15 cellular contexts compared by ENCODE assay signal in genomic region chr15:46077220-46077619, GRCh38.
DNase-seq lines count a peak whose midpoint lies in the region; FAIRE-seq and TF ChIP-seq lines count a peak whose summit lies in the region.
"Had no signal": no experiment of that assay in that cellular context is flagged by ENCODE, and none has a peak within 500 bp of the region (broad histone marks: within the 10 kb centered on the region; RNA-seq: fewer than 3 reads in every experiment).

No MANE protein-coding gene starts in this region.

- TF ChIP-seq POLR2A in H1 (IDR thresholded peaks at IDR 0.05; ENCODE audit: control extremely low read depth in 1 of 2, low read depth in 2 of 2, low read length in 2 of 2) = no peak

- H3K18ac ChIP-seq in H1 (ENCODE audit: extremely low read depth, low read length) = no peak overlapping the region
- no peak overlapping the region for H3K18ac ChIP-seq in mesendoderm (ENCODE audit: low read length)

- TF ChIP-seq RAD21 in H1 (IDR thresholded peaks at IDR 0.05 in 1 of 2, conservative IDR thresholded peaks at IDR 0.05 in 1 of 2; ENCODE audit: low read depth in 2 of 2, low read length in 2 of 2) = peak; percentile 42 to 44; a peak in 3 of 4 replicates

- H3K9me3 ChIP-seq in H1 (ENCODE audit: insufficient read depth in 2 of 2, low read depth in 1 of 2, low read length in 1 of 2) = no peaks in the 10 kb centered on the region
- H3K9me3 ChIP-seq: A549, HAP-1 had no signal

- H2BK120ac ChIP-seq in H1 (replicated peaks; ENCODE audit: low read depth, low read length) (no peak overlapping the region), mesendoderm (ENCODE audit: low read depth, low read length) (no peak overlapping the region)

- no peak overlapping the region for H2AK5ac ChIP-seq in H1 (ENCODE audit: low read depth, low read length)
- H2AK5ac ChIP-seq in mesendoderm (ENCODE audit: low read length) = no peak overlapping the region

- H3K9ac ChIP-seq in H1 (replicated peaks in 1 of 4; ENCODE audit: extremely low read depth in 1 of 4, low read depth in 3 of 4, low read length in 3 of 4) (0 out of 7 replicates have a peak overlapping the region, but pooled peaks of 1 of the 4 experiments have one; percentile 40), mesendoderm (ENCODE audit: low read length) (no peak overlapping the region)

- H3K23ac ChIP-seq in H1 (ENCODE audit: insufficient read length) (no peak overlapping the region), mesendoderm (ENCODE audit: low read length) (no peak overlapping the region)

- WGBS in H1 (ENCODE audit: extremely low coverage in 1 of 2, insufficient coverage in 1 of 2, insufficient read length in 1 of 2, insufficient replicate concordance in 2 of 2, low coverage in 1 of 2, low lambda C conversion rate in 2 of 2, missing lambda C conversion rate in 1 of 2), 2 experiments = 94% methylated on average over 2 of the region's 2 CpGs; no CpG with 5 or more reads in 1 of the 2 experiments
- WGBS in mesendoderm (ENCODE audit: extremely low coverage, insufficient coverage, low lambda C conversion rate) = no CpG with 5 or more reads among the region's 2 CpGs

- H3K56ac ChIP-seq in H1 (replicated peaks; ENCODE audit: insufficient read length, low read depth, low read length) (no peak overlapping the region), mesendoderm (ENCODE audit: low read length) (no peak overlapping the region)

- H3K27ac ChIP-seq in H1 (ENCODE audit: low read depth, low read length) (no peak overlapping the region), mesendoderm (ENCODE audit: low read depth, low read length) (no peak overlapping the region)
- H3K27ac ChIP-seq: 22Rv1, A549 had no signal

- H4K91ac ChIP-seq in H1 (replicated peaks; ENCODE audit: insufficient read length, low read length) = no peak overlapping the region

- no peak overlapping the region for H3K4me2 ChIP-seq in H1 (ENCODE audit: insufficient read depth in 1 of 2, low read depth in 2 of 2, low read length in 2 of 2)
- no peak overlapping the region for H3K4me2 ChIP-seq in mesendoderm (ENCODE audit: low read length)
- H3K4me2 ChIP-seq: A549 had no signal

- H4K5ac ChIP-seq in H1 (ENCODE audit: insufficient read length, low read depth, low read length) (no peak overlapping the region), mesendoderm (ENCODE audit: low read length) (no peak overlapping the region)

- FAIRE-seq in H1 (lab: Jason Lieb, UNC) = no peak
- FAIRE-seq: A549, HepG2 had no signal

- H2BK5ac ChIP-seq in H1 (ENCODE audit: low read depth, low read length) (no peak overlapping the region), mesendoderm (ENCODE audit: low read length) (no peak overlapping the region)

- no peak overlapping the region for H3K4ac ChIP-seq in H1 (replicated peaks; ENCODE audit: insufficient read length, low read depth, low read length)
- H3K4ac ChIP-seq in mesendoderm (ENCODE audit: low read depth, low read length) = no peak overlapping the region

- 0 out of 7 replicates have a peak, but pooled peaks cover 0 to 2% (median 0%) of the 10 kb centered on the region in 4 experiments for H3K4me1 ChIP-seq in H1 (replicated peaks in 1 of 4; ENCODE audit: control insufficient read depth in 3 of 4, insufficient read depth in 4 of 4, low read length in 3 of 4)
- no peaks in the 10 kb centered on the region for H3K4me1 ChIP-seq in mesendoderm (ENCODE audit: control insufficient read depth, low read depth, low read length)
- H3K4me1 ChIP-seq: A549, HAP-1 had no signal

- H3K79me1 ChIP-seq in H1 (ENCODE audit: low read depth, low read length) = no peaks in the 10 kb centered on the region
- H3K79me1 ChIP-seq in mesendoderm (ENCODE audit: low read length) = no peaks in the 10 kb centered on the region

- 0 out of 2 replicates have a peak overlapping the region, but pooled peaks have one; percentile 2 for H2AFZ ChIP-seq in H1 (ENCODE audit: low read length)

- H3K36me3 ChIP-seq in H1 (ENCODE audit: control insufficient read depth in 2 of 4, insufficient read depth in 4 of 4, low read length in 3 of 4) = no peaks in the 10 kb centered on the region
- H3K36me3 ChIP-seq in mesendoderm (ENCODE audit: control insufficient read depth, insufficient read depth, low read length) = no peaks in the 10 kb centered on the region
- H3K36me3 ChIP-seq: HAP-1 had no signal

- H4K8ac ChIP-seq in H1 (ENCODE audit: extremely low read depth, insufficient read depth, low read length) (no peak overlapping the region), mesendoderm (ENCODE audit: low read depth, low read length) (no peak overlapping the region)

- CTCF ChIA-PET in H1 (lab: Charles Lee; ENCODE audit: partially characterized antibody) = interaction anchor here (1.4 to 3.1 kb wide), 5 partner anchors 14 to 361 kb away, joined by 3 to 17 read pairs (median 9); no protein-coding TSS in a partner anchor

- POLR2A ChIA-PET in H1 (lab: Charles Lee; ENCODE audit: partially characterized antibody) = no interaction called here

- H2BK12ac ChIP-seq in H1 (ENCODE audit: low read depth, low read length) = no peak overlapping the region

- H3K14ac ChIP-seq in H1 (ENCODE audit: insufficient read length) = no peak overlapping the region

- DNase-seq in NCI-H146 (lab: John Stamatoyannopoulos, UW) (peak; percentile 13), NCI-H146 treated with DMSO at 0.1 percent for 48 hours (lab: John Stamatoyannopoulos, UW; ENCODE audit: unreplicated experiment) (no peak), H1 (ENCODE audit: low read depth in 1 of 2, low spot score in 2 of 2) (no peak), mesendoderm (peak; percentile 46), mucosa of gallbladder (ENCODE audit: low spot score) (no peak), DMS 273 (lab: John Stamatoyannopoulos, UW; ENCODE audit: unreplicated experiment) (no peak)
- no peak for DNase-seq in activated naive CD4-positive, alpha-beta T cell treated with Interleukin-2 at 50 U/mL for 16 hours
- DNase-seq: AML-193; CD4-positive, alpha-beta memory T cell; DMS79 treated with DMSO at 0.1 percent for 48 hours; GF-D8 had no signal

- H3K23me2 ChIP-seq in H1 (ENCODE audit: low read depth, low read length) = no peaks in the 10 kb centered on the region

- no peaks in the 10 kb centered on the region for H3K27me3 ChIP-seq in H1 (replicated peaks in 1 of 4; ENCODE audit: control insufficient read depth in 3 of 4, extremely low read depth in 1 of 4, insufficient read depth in 3 of 4, low read length in 3 of 4)
- no peaks in the 10 kb centered on the region for H3K27me3 ChIP-seq in mesendoderm (ENCODE audit: insufficient read depth, low read length, poor library complexity)

- H2BK20ac ChIP-seq in H1 (ENCODE audit: low read length) = no peak overlapping the region

- H3K4me3 ChIP-seq in H1 (ENCODE audit: extremely low read depth in 1 of 4, insufficient read depth in 2 of 4, low read depth in 3 of 4, low read length in 4 of 4) = no peak overlapping the region
- no peak overlapping the region for H3K4me3 ChIP-seq in mesendoderm (ENCODE audit: low read length)
- H3K4me3 ChIP-seq: A549, HAP-1 had no signal

- no peaks in the 10 kb centered on the region for H4K20me1 ChIP-seq in H1 (replicated peaks in 1 of 2; ENCODE audit: control insufficient read depth in 1 of 2, insufficient read depth in 2 of 2, low read length in 2 of 2)

- TF ChIP-seq EP300 in H1 (IDR thresholded peaks at IDR 0.05; ENCODE audit: borderline replicate concordance in 1 of 2, low read depth in 2 of 2, low read length in 2 of 2) = no peak

- H3K79me2 ChIP-seq in H1 (ENCODE audit: control insufficient read depth in 1 of 2, insufficient read depth in 2 of 2, low read length in 2 of 2) = no peaks in the 10 kb centered on the region
- H3K79me2 ChIP-seq in mesendoderm (ENCODE audit: control insufficient read depth, insufficient read depth, low read length) = no peaks in the 10 kb centered on the region

- no peak overlapping the region for H2BK15ac ChIP-seq in H1 (ENCODE audit: low read length)
- H2BK15ac ChIP-seq in mesendoderm (replicated peaks; ENCODE audit: low read depth) = no peak overlapping the region

- peak in 2 of 3 experiments; percentile 5 to 7; a peak in 2 of 4 replicates for TF ChIP-seq CTCF in H1 (IDR thresholded peaks at IDR 0.05; ENCODE audit: control extremely low read depth in 1 of 3, insufficient read depth in 1 of 3, low read depth in 1 of 3, low read length in 3 of 3)

TF ChIP-seq in H1, 55 proteins besides CTCF, POLR2A, EP300 and RAD21:
- TF ChIP-seq JUN (IDR thresholded peaks at IDR 0.05; ENCODE audit: low read depth, low read length) = no peak
- no peak for TF ChIP-seq BCL11A (IDR thresholded peaks at IDR 0.05; ENCODE audit: low read depth in 2 of 2, low read length in 2 of 2)
- no peak for TF ChIP-seq SRF (IDR thresholded peaks at IDR 0.05; ENCODE audit: low read depth, low read length)
- no peak for TF ChIP-seq SUZ12 (IDR thresholded peaks at IDR 0.05; ENCODE audit: low read length)
- TF ChIP-seq CHD1 (IDR thresholded peaks at IDR 0.05; ENCODE audit: low read depth, low read length) = no peak
- no peak for TF ChIP-seq PHF8 (conservative IDR thresholded peaks at IDR 0.05; ENCODE audit: low read depth, low read length)
- TF ChIP-seq CHD2 (IDR thresholded peaks at IDR 0.05; ENCODE audit: low read length) = no peak
- no peak for TF ChIP-seq SP4 (IDR thresholded peaks at IDR 0.05; ENCODE audit: low read length)
- no peak for TF ChIP-seq GABPA (IDR thresholded peaks at IDR 0.05; ENCODE audit: borderline replicate concordance, insufficient read depth, low read length)
- no peak for TF ChIP-seq NRF1 (IDR thresholded peaks at IDR 0.05; ENCODE audit: low read depth, low read length)
- no peak for TF ChIP-seq POU5F1 (IDR thresholded peaks at IDR 0.05; ENCODE audit: low read depth, low read length)
- TF ChIP-seq BACH1 (IDR thresholded peaks at IDR 0.05; ENCODE audit: low read length) = no peak
- no peak for TF ChIP-seq ASH2L (IDR thresholded peaks at IDR 0.05; ENCODE audit: low read length)
- no peak for TF ChIP-seq TCF12 (IDR thresholded peaks at IDR 0.05; ENCODE audit: low read depth, low read length)
- no peak for TF ChIP-seq TEAD4 (IDR thresholded peaks at IDR 0.05; ENCODE audit: low read depth, low read length)
- no peak for TF ChIP-seq BRCA1 (IDR thresholded peaks at IDR 0.05; ENCODE audit: low read depth, low read length)

Comparison
In these comparisons a context has a peak if more than half of its experiments do, and no peak if none do; other contexts are left out.
1. DNase-seq: peak in NCI-H146 (single experiment) and mesendoderm (single experiment); none in NCI-H146 treated with DMSO at 0.1 percent for 48 hours (single experiment), H1 (0 of 2), mucosa of gallbladder (single experiment), activated naive CD4-positive, alpha-beta T cell treated with Interleukin-2 at 50 U/mL for 16 hours (single experiment) and DMS 273 (single experiment).